13 cellular contexts compared by ENCODE assay signal in the genomic region with DNA sequence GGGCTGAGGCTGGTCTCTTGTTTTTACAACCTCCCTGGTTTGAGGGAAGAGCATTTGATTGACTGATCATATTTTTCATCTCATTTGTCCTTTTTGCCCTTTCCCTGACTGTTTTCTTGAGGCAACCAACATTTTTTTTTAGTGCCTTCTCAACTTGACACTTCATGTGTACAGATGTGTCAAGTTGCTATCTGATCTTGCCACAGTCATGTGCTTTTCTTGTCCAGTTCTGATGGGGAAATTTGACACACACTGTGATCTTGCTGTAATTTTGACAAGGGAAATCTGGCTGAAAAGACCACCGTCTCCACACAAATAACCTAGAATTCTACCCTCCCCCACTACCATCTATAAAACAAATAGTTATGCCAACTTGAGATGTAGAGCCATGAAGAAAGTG.
DNase-seq lines count a peak whose midpoint lies in the region; ATAC-seq and TF ChIP-seq lines count a peak whose summit lies in the region.
"Had no signal": no experiment of that assay in that cellular context is flagged by ENCODE, and none has a peak within 500 bp of the region (broad histone marks: within the 10 kb centered on the region; RNA-seq: fewer than 3 reads in every experiment).

No MANE protein-coding gene starts in this region.

- H3K27me3 Mint-ChIP-seq in neural progenitor cell (ENCODE audit: insufficient read depth, low read depth) = no peaks in the 10 kb centered on the region
- H3K27me3 Mint-ChIP-seq: CD4-positive, CD25-positive, alpha-beta regulatory T cell had no signal

- H3K27ac ChIP-seq in parathyroid adenoma (peak overlapping the region; percentile 77), neural progenitor cell (no peak overlapping the region)
- H3K27ac ChIP-seq: BLaER1 treated with 17β-estradiol and CSF1 and Interleukin-3, amounts not matched to agents 10 nM and 100 nM had no signal

- H4K20me1 ChIP-seq in neural progenitor cell (ENCODE audit: low read depth) = no peaks in the 10 kb centered on the region
- H4K20me1 ChIP-seq: BLaER1 treated with 17β-estradiol and CSF1 and Interleukin-3, amounts not matched to agents 10 nM and 100 nM had no signal

- no peak overlapping the region for H3K27ac Mint-ChIP-seq in neural progenitor cell
- H3K27ac Mint-ChIP-seq: CD4-positive, CD25-positive, alpha-beta regulatory T cell had no signal

- H3K79me2 ChIP-seq in parathyroid adenoma (no peaks in the 10 kb centered on the region), neural progenitor cell (ENCODE audit: low read depth) (no peaks in the 10 kb centered on the region)

- no peaks in the 10 kb centered on the region for H3K36me3 Mint-ChIP-seq in neural progenitor cell
- H3K36me3 Mint-ChIP-seq: CD4-positive, CD25-positive, alpha-beta regulatory T cell had no signal

- ATAC-seq in GM19397 (IDR thresholded peaks at IDR 0.05; ENCODE audit: unreplicated experiment) = no peak
- ATAC-seq: GM12878, HepG2 had no signal

- H3F3A ChIP-seq in neural progenitor cell (ENCODE audit: low read depth) = no peaks in the 10 kb centered on the region

- H3K9me3 Mint-ChIP-seq in neural progenitor cell = no peaks in the 10 kb centered on the region
- H3K9me3 Mint-ChIP-seq: CD4-positive, CD25-positive, alpha-beta regulatory T cell had no signal

- H3K36me3 ChIP-seq in parathyroid adenoma (ENCODE audit: control insufficient read depth, insufficient read depth, low read length) = no peaks in the 10 kb centered on the region
- H3K36me3 ChIP-seq in neural progenitor cell = no peaks in the 10 kb centered on the region
- H3K36me3 ChIP-seq: BLaER1 treated with 17β-estradiol and CSF1 and Interleukin-3, amounts not matched to agents 10 nM and 100 nM; HAP-1 had no signal

- no peak for TF ChIP-seq CTCF in GM12865 (IDR thresholded peaks at IDR 0.05; ENCODE audit: insufficient read depth, low read depth, low read length, missing control alignments)
- TF ChIP-seq CTCF in parathyroid adenoma (IDR thresholded peaks at IDR 0.05) = no peak
- TF ChIP-seq CTCF in neural progenitor cell (IDR thresholded peaks at IDR 0.05) = no peak

- H3K4me1 Mint-ChIP-seq in neural progenitor cell = no peaks in the 10 kb centered on the region
- H3K4me1 Mint-ChIP-seq: CD4-positive, CD25-positive, alpha-beta regulatory T cell had no signal

- H3K4me2 ChIP-seq in parathyroid adenoma (ENCODE audit: low read length) = no peak overlapping the region
- no peak overlapping the region for H3K4me2 ChIP-seq in neural progenitor cell
- H3K4me2 ChIP-seq: BLaER1 treated with 17β-estradiol and CSF1 and Interleukin-3, amounts not matched to agents 10 nM and 100 nM had no signal

- no peak overlapping the region for H3K9ac ChIP-seq in parathyroid adenoma
- H3K9ac ChIP-seq in neural progenitor cell = no peak overlapping the region
- H3K9ac ChIP-seq: BLaER1 treated with 17β-estradiol and CSF1 and Interleukin-3, amounts not matched to agents 10 nM and 100 nM had no signal

- DNase-seq in GM12865 (ENCODE audit: low read depth) = peak; percentile 7
- peak; percentile 5 for DNase-seq in LHCN-M2 (ENCODE audit: low read depth)
- peak; percentile 24 for DNase-seq in OCI-M1 (lab: John Stamatoyannopoulos, UW)
- DNase-seq in NCI-H524 (lab: John Stamatoyannopoulos, UW) = no peak
- DNase-seq in neural progenitor cell (ENCODE audit: low spot score) = no peak
- DNase-seq: ACHN; CD4-positive, CD25-positive, alpha-beta regulatory T cell had no signal

- H3K4me3 Mint-ChIP-seq in neural progenitor cell = no peak overlapping the region
- H3K4me3 Mint-ChIP-seq: CD4-positive, CD25-positive, alpha-beta regulatory T cell had no signal

- peaks cover 6% of the 10 kb centered on the region for H3K4me1 ChIP-seq in parathyroid adenoma
- H3K4me1 ChIP-seq in neural progenitor cell = no peaks in the 10 kb centered on the region
- H3K4me1 ChIP-seq: BLaER1 treated with 17β-estradiol and CSF1 and Interleukin-3, amounts not matched to agents 10 nM and 100 nM; HAP-1 had no signal

- no peak overlapping the region for H3K4me3 ChIP-seq in GM12865 (ENCODE audit: low read depth, low read length)
- H3K4me3 ChIP-seq in parathyroid adenoma (ENCODE audit: low read depth, low read length) = no peak overlapping the region
- H3K4me3 ChIP-seq in neural progenitor cell = no peak overlapping the region
- H3K4me3 ChIP-seq: BLaER1 treated with 17β-estradiol and CSF1 and Interleukin-3, amounts not matched to agents 10 nM and 100 nM; GM12878; HAP-1 had no signal

- peak overlapping the region; percentile 28 for H2AFZ ChIP-seq in parathyroid adenoma
- H2AFZ ChIP-seq in neural progenitor cell (replicated peaks) = no peak overlapping the region

- H3K9me3 ChIP-seq in parathyroid adenoma (ENCODE audit: control insufficient read depth, low read length) = no peaks in the 10 kb centered on the region
- no peaks in the 10 kb centered on the region for H3K9me3 ChIP-seq in neural progenitor cell (ENCODE audit: low read depth)
- H3K9me3 ChIP-seq: BLaER1 treated with 17β-estradiol and CSF1 and Interleukin-3, amounts not matched to agents 10 nM and 100 nM; HAP-1 had no signal

- H3K27me3 ChIP-seq in parathyroid adenoma (ENCODE audit: control insufficient read depth, insufficient read depth, low read length) = no peaks in the 10 kb centered on the region
- no peaks in the 10 kb centered on the region for H3K27me3 ChIP-seq in neural progenitor cell
- H3K27me3 ChIP-seq: BLaER1 treated with 17β-estradiol and CSF1 and Interleukin-3, amounts not matched to agents 10 nM and 100 nM had no signal

Comparison
In these comparisons a context has a peak if more than half of its experiments do, and no peak if none do; other contexts are left out.
1. DNase-seq: peak in GM12865 (single experiment), LHCN-M2 (single experiment) and OCI-M1 (single experiment); none in NCI-H524 (0 of 2) and neural progenitor cell (single experiment).